Comparison of ENCODE assay signal across 1 cellular context in genomic region chr10:132674311-132674710, GRCh38.
TF ChIP-seq lines count a peak whose summit lies in the region.

No MANE protein-coding gene starts in this region.

TF ChIP-seq in HepG2, 621 proteins besides CTCF, POLR2A, EP300 and RAD21 (continued from another document):
- TF ChIP-seq ZKSCAN5 (CRISPR knock-in tag; IDR thresholded peaks at IDR 0.05) (no peak), MZF1 (CRISPR knock-in tag; IDR thresholded peaks at IDR 0.05; ENCODE audit: borderline replicate concordance) (no peak), MYNN (CRISPR knock-in tag; IDR thresholded peaks at IDR 0.05; ENCODE audit: low read depth) (no peak)
TF ChIP-seq in HepG2: peak in this region for 0.
